17 cellular contexts compared by ENCODE assay signal in the genomic region with DNA sequence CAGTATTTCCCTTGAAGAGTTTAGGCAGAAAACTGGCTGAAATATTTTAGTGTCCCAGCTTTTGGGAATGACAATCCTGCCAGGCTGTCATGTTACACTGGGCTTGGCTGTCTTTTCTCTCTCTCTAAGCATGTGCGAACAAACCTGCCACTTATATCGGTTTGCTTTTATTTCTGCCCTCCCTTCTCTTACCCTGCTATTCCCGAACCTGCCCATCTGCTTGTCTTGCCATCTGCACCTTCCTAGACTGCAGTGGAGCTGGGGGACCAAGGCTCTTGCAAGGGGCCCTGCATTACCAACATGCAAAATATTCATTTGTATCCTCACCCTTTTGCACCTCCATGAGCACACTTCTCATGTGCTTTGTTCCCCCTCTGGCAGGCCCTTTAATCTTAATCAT.
DNase-seq lines count a peak whose midpoint lies in the region; ATAC-seq and TF ChIP-seq lines count a peak whose summit lies in the region.
"Had no signal": no experiment of that assay in that cellular context is flagged by ENCODE, and none has a peak within 500 bp of the region (broad histone marks: within the 10 kb centered on the region; RNA-seq: fewer than 3 reads in every experiment).

No MANE protein-coding gene starts in this region.

- no peaks in the 10 kb centered on the region for H3K9me2 ChIP-seq in Karpas-422 (replicated peaks; ENCODE audit: insufficient read depth, low read length)

- peaks cover 72% of the 10 kb centered on the region for H3K4me1 ChIP-seq in Karpas-422 (ENCODE audit: low read length)
- H3K4me1 ChIP-seq: Caco-2, HAP-1 had no signal

- H3K27ac ChIP-seq in Karpas-422 (ENCODE audit: low read length) = peak overlapping the region; percentile 84

- H3K27ac Mint-ChIP-seq in brain = peak overlapping the region; percentile 17 to 98 (median 41)
- H3K27ac Mint-ChIP-seq in activated T-cell treated with anti-CD3 and anti-CD28 coated beads, Interleukin-2, amount 50 U/mL, for 72 hours = no peak overlapping the region
- H3K27ac Mint-ChIP-seq: CD4-positive, CD25-positive, alpha-beta regulatory T cell; CD8-positive, alpha-beta T cell; HFFc6 had no signal

- H3K79me2 ChIP-seq in Karpas-422 (ENCODE audit: low read length) = no peaks in the 10 kb centered on the region

- peaks cover 6% of the 10 kb centered on the region for H3K27me3 Mint-ChIP-seq in brain
- H3K27me3 Mint-ChIP-seq in activated T-cell treated with anti-CD3 and anti-CD28 coated beads, Interleukin-2, amount 50 U/mL, for 72 hours (ENCODE audit: low read depth) = no peaks in the 10 kb centered on the region
- H3K27me3 Mint-ChIP-seq: CD4-positive, CD25-positive, alpha-beta regulatory T cell had no signal

- DNase-seq in G401 (ENCODE audit: low spot score) = peak; percentile 51
- DNase-seq in Karpas-422 = peak; percentile 87
- DNase-seq in NCI-H2171 (lab: John Stamatoyannopoulos, UW) = peak; percentile 16
- DNase-seq in activated T-cell treated with anti-CD3 and anti-CD28 coated beads, Interleukin-2, amount 50 U/mL, for 72 hours = no peak
- no peak for DNase-seq in CD1c-positive myeloid dendritic cell (ENCODE audit: extremely low spot score)
- DNase-seq: C1 segment of cervical spinal cord; Caco-2; CD4-positive, CD25-positive, alpha-beta regulatory T cell; CD8-positive, alpha-beta T cell; DMS53; DMS79 treated with DMSO at 0.1 percent for 48 hours; GOT3; HFFc6 had no signal

- ATAC-seq in HG03378 (IDR thresholded peaks at IDR 0.05; ENCODE audit: unreplicated experiment) = no peak
- ATAC-seq in activated T-cell treated with anti-CD3 and anti-CD28 coated beads, Interleukin-2, amount 50 U/mL, for 72 hours (replicated peaks in 1 of 2) = no peak
- no peak for ATAC-seq in HG03175 (IDR thresholded peaks at IDR 0.05; ENCODE audit: unreplicated experiment)
- ATAC-seq: CD8-positive, alpha-beta T cell had no signal

- no peak for TF ChIP-seq CTCF in brain (conservative IDR thresholded peaks at IDR 0.05)

- no peaks in the 10 kb centered on the region for H3K36me3 Mint-ChIP-seq in brain
- H3K36me3 Mint-ChIP-seq in activated T-cell treated with anti-CD3 and anti-CD28 coated beads, Interleukin-2, amount 50 U/mL, for 72 hours (ENCODE audit: insufficient read depth in 2 of 2) = peaks cover 0 to 1% of the 10 kb centered on the region in 2 donors
- H3K36me3 Mint-ChIP-seq: CD4-positive, CD25-positive, alpha-beta regulatory T cell; CD8-positive, alpha-beta T cell had no signal

- H3K9me3 ChIP-seq in Karpas-422 (ENCODE audit: low read length) = no peaks in the 10 kb centered on the region
- H3K9me3 ChIP-seq: Caco-2, HAP-1 had no signal

- peaks cover under 1% of the 10 kb centered on the region; the same call in 1 of the 2 replicates for H4K20me1 ChIP-seq in Karpas-422 (ENCODE audit: insufficient read depth, low read depth, low read length)

- no peak overlapping the region for H2AFZ ChIP-seq in Karpas-422 (ENCODE audit: low read length)

- H3K4me2 ChIP-seq in Karpas-422 (ENCODE audit: low read depth, low read length, poor library complexity, severe bottlenecking) = peak overlapping the region; percentile 73

- no peaks in the 10 kb centered on the region for H3K9me3 Mint-ChIP-seq in brain
- no peaks in the 10 kb centered on the region for H3K9me3 Mint-ChIP-seq in activated T-cell treated with anti-CD3 and anti-CD28 coated beads, Interleukin-2, amount 50 U/mL, for 72 hours
- H3K9me3 Mint-ChIP-seq: CD8-positive, alpha-beta T cell had no signal

- H3K36me3 ChIP-seq in Karpas-422 (ENCODE audit: insufficient read depth, low read length) = no peaks in the 10 kb centered on the region
- H3K36me3 ChIP-seq: HAP-1 had no signal

- no peaks in the 10 kb centered on the region for H3K27me3 ChIP-seq in Karpas-422 (ENCODE audit: low read length)

- H3K4me3 ChIP-seq in Karpas-422 (ENCODE audit: low read length) = peak overlapping the region; percentile 44; the same call in 1 of the 2 replicates
- H3K4me3 ChIP-seq: HAP-1 had no signal

- in situ Hi-C loops in G401 (cut with HindIII; ENCODE audit: low sequenced_read_pairs) = no loop called here

- peaks cover 49% of the 10 kb centered on the region for H3K4me1 Mint-ChIP-seq in brain
- H3K4me1 Mint-ChIP-seq in activated T-cell treated with anti-CD3 and anti-CD28 coated beads, Interleukin-2, amount 50 U/mL, for 72 hours (ENCODE audit: low read depth) = no peaks in the 10 kb centered on the region

- H3K9ac ChIP-seq in Karpas-422 (ENCODE audit: low read length) = peak overlapping the region; percentile 40

- peak overlapping the region in 2 of 5 experiments; percentile 12 to 46 for H3K4me3 Mint-ChIP-seq in brain
- H3K4me3 Mint-ChIP-seq in activated T-cell treated with anti-CD3 and anti-CD28 coated beads, Interleukin-2, amount 50 U/mL, for 72 hours = no peak overlapping the region
- H3K4me3 Mint-ChIP-seq: CD4-positive, CD25-positive, alpha-beta regulatory T cell; CD8-positive, alpha-beta T cell; HFFc6 had no signal

Comparison
In these comparisons a context has a peak if more than half of its experiments do, and no peak if none do; other contexts are left out.
1. DNase-seq: peak in G401 (single experiment), Karpas-422 (single experiment) and NCI-H2171 (single experiment); none in activated T-cell treated with anti-CD3 and anti-CD28 coated beads, Interleukin-2, amount 50 U/mL, for 72 hours (0 of 2) and CD1c-positive myeloid dendritic cell (single experiment).